Comparison of ENCODE assay signal across 8 cellular contexts in the genomic region with DNA sequence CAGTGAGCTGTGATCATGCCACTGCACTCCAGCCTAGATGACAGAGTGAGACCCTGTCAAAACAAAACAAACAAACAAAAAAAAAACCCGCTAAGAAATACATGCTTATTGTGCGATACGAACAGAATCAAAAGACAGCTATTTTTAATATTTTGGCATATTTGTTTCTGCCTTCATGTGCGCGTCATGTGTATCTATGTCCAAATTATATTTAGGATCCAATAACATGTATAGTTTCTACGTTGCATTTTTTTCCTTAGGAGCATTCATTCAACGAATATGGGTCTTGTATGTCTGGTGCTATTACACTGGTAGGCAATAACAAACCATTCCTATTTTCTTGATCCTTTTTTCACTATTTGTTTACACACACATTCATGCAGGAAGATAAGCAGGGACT. TPM values are rescaled to one million over a fixed set of nuclear protein-coding genes. Genes with fewer than 3 reads are reported as not detected.
DNase-seq lines count a peak whose midpoint lies in the region; ATAC-seq and TF ChIP-seq lines count a peak whose summit lies in the region.
"Had no signal": no experiment of that assay in that cellular context is flagged by ENCODE, and none has a peak within 500 bp of the region (broad histone marks: within the 10 kb centered on the region; RNA-seq: fewer than 3 reads in every experiment).

No MANE protein-coding gene starts in this region.

- H3K4me3 ChIP-seq in fibroblast of lung (replicated peaks in 1 of 4; ENCODE audit: control extremely low read depth in 1 of 4, insufficient read depth in 1 of 4, low read depth in 3 of 4, low read length in 4 of 4) (peak overlapping the region; percentile 65 to 91 (median 74)), rectal smooth muscle tissue (ENCODE audit: low read length) (peak overlapping the region; percentile 96)

- H3K4me1 ChIP-seq in H9 (ENCODE audit: insufficient read depth, low read length) (peaks cover 3% of the 10 kb centered on the region; the same call in 1 of the 2 replicates), fibroblast of lung (ENCODE audit: control insufficient read depth, extremely low read depth, insufficient read depth, low read length) (peaks cover 6% of the 10 kb centered on the region), rectal smooth muscle tissue (ENCODE audit: control insufficient read depth, insufficient read depth, low read length) (peaks cover 12% of the 10 kb centered on the region)

- no peak overlapping the region for H3K27ac Mint-ChIP-seq in H9

- no peak overlapping the region for H4K8ac ChIP-seq in H9 (replicated peaks; ENCODE audit: insufficient read length, low read depth, low read length)

- H3K27me3 ChIP-seq in H9 (ENCODE audit: insufficient read depth, low read length) (no peaks in the 10 kb centered on the region), fibroblast of lung (ENCODE audit: control insufficient read depth, insufficient read depth, low read length) (no peaks in the 10 kb centered on the region), rectal smooth muscle tissue (ENCODE audit: control insufficient read depth, insufficient read depth, low read length) (no peaks in the 10 kb centered on the region)
- H3K27me3 ChIP-seq: right atrium auricular region had no signal

- H4K91ac ChIP-seq in H9 (ENCODE audit: insufficient read length, low read depth, low read length), result no peak overlapping the region

- H3K27ac ChIP-seq in H9 (ENCODE audit: insufficient read length, low read depth, low read length), result no peak overlapping the region
- peak overlapping the region; percentile 94 for H3K27ac ChIP-seq in RWPE1
- no peak overlapping the region for H3K27ac ChIP-seq in fibroblast of lung (ENCODE audit: insufficient read depth, low read length)
- no peak overlapping the region for H3K27ac ChIP-seq in rectal smooth muscle tissue (ENCODE audit: low read depth, low read length)

- H3K9ac ChIP-seq in H9 (ENCODE audit: extremely low read depth, insufficient read length, low read length) (peak overlapping the region; percentile 17), fibroblast of lung (ENCODE audit: insufficient read depth, low read length) (no peak overlapping the region), rectal smooth muscle tissue (ENCODE audit: low read length) (no peak overlapping the region)

- no peak overlapping the region for H2BK20ac ChIP-seq in H9 (ENCODE audit: low read depth, low read length, poor library complexity, severe bottlenecking)

- H3K36me3 ChIP-seq in fibroblast of lung (ENCODE audit: control insufficient read depth, insufficient read depth, low read length) (peaks cover 3% of the 10 kb centered on the region), rectal smooth muscle tissue (ENCODE audit: control insufficient read depth, insufficient read depth, low read length) (peaks cover 8% of the 10 kb centered on the region)

- no peaks in the 10 kb centered on the region for H3K9me3 Mint-ChIP-seq in H9

- H3K9me3 ChIP-seq in H9 (ENCODE audit: control insufficient read depth, low read depth, low read length) (no peaks in the 10 kb centered on the region), fibroblast of lung (ENCODE audit: control insufficient read depth, insufficient read depth, low read depth, low read length) (no peaks in the 10 kb centered on the region)
- H3K9me3 ChIP-seq: right atrium auricular region had no signal

- H2AK5ac ChIP-seq in H9 (ENCODE audit: insufficient read length, low read length), result no peak overlapping the region

- H3K27me3 Mint-ChIP-seq in H9 (ENCODE audit: low read depth), result no peaks in the 10 kb centered on the region

- peaks cover 4% of the 10 kb centered on the region for H3K23me2 ChIP-seq in H9 (ENCODE audit: insufficient read length, low read depth, low read length, poor library complexity, severe bottlenecking)

- peaks cover 48 to 55% of the 10 kb centered on the region in 2 experiments for H3K4me1 Mint-ChIP-seq in H9

- H3K14ac ChIP-seq in H9 (ENCODE audit: insufficient read depth, low read length), result no peak overlapping the region

- H3K23ac ChIP-seq in H9 (ENCODE audit: insufficient read length, low read depth, low read length), result no peak overlapping the region

- H2AFZ ChIP-seq in H9 (ENCODE audit: low read length) (no peak overlapping the region), fibroblast of lung (ENCODE audit: low read length) (no peak overlapping the region)

- peaks cover 21 to 27% (median 25%) of the 10 kb centered on the region in 3 experiments for H3K36me3 Mint-ChIP-seq in H9 (ENCODE audit: insufficient read depth in 1 of 3, low read depth in 3 of 3)

- H3K4me2 ChIP-seq in H9 (ENCODE audit: insufficient read depth, insufficient read length, low read length) (peak overlapping the region; percentile 50), fibroblast of lung (ENCODE audit: extremely low read depth, insufficient read depth, low read length) (peak overlapping the region; percentile 78)

- peak overlapping the region; percentile 99 for H3K4me3 Mint-ChIP-seq in H9

- H3T11ph ChIP-seq in H9 (ENCODE audit: low read length), result no peak overlapping the region

- no peak for ATAC-seq in GM19023 (IDR thresholded peaks at IDR 0.05; ENCODE audit: unreplicated experiment)

- no CpG with 5 or more reads among the region's 7 CpGs for WGBS in H9 (ENCODE audit: extremely low coverage, insufficient read length, low lambda C conversion rate)

- no peak overlapping the region for H3K18ac ChIP-seq in H9 (ENCODE audit: insufficient read length, low read depth, low read length)

- H3K79me1 ChIP-seq in H9 (ENCODE audit: insufficient read depth, low read depth, low read length, poor library complexity, severe bottlenecking), result peaks cover 5% of the 10 kb centered on the region

- DNase-seq in H9, result no peak
- no peak for DNase-seq in RWPE1 (ENCODE audit: low spot score)
- DNase-seq in fibroblast of lung (ENCODE audit: low read depth in 2 of 2), result no peak
- DNase-seq in putamen (ENCODE audit: low spot score), result no peak
- no peak for DNase-seq in NCI-H187 (lab: John Stamatoyannopoulos, UW)

- POLR2A ChIA-PET in RWPE1 (lab: Yijun Ruan, JAX; ENCODE audit: low non-redundant PET), result no interaction called here

- no peak overlapping the region for H3K56ac ChIP-seq in H9 (ENCODE audit: insufficient read length, low read depth, low read length)

- TF ChIP-seq CTCF in H9 (conservative IDR thresholded peaks at IDR 0.05) (no peak), RWPE1 (conservative IDR thresholded peaks at IDR 0.05; ENCODE audit: low read depth) (no peak), fibroblast of lung (conservative IDR thresholded peaks at IDR 0.05 in 1 of 2, IDR thresholded peaks at IDR 0.05 in 1 of 2; ENCODE audit: low read depth in 1 of 2, low read length in 2 of 2) (no peak)

- no peak overlapping the region for H3K4ac ChIP-seq in H9 (ENCODE audit: low read depth, low read length)

- no peak overlapping the region for H2BK120ac ChIP-seq in H9 (ENCODE audit: low read depth, low read length, poor library complexity, severe bottlenecking)

- no peak overlapping the region for H4K5ac ChIP-seq in H9 (ENCODE audit: insufficient read length, low read depth, low read length)

- no peak overlapping the region for H2BK5ac ChIP-seq in H9 (ENCODE audit: insufficient read length, low read length)

- no peak overlapping the region for H2BK15ac ChIP-seq in H9 (ENCODE audit: low read depth, low read length)

- CTCF ChIA-PET in RWPE1 (lab: Yijun Ruan, JAX), result no interaction called here

- H3K79me2 ChIP-seq in H9 (ENCODE audit: insufficient read depth, low read length) (peaks cover 52% of the 10 kb centered on the region; the same call in 1 of the 2 replicates), fibroblast of lung (ENCODE audit: control insufficient read depth, insufficient read depth, low read length) (peaks cover 51% of the 10 kb centered on the region)

- H2BK12ac ChIP-seq in H9 (ENCODE audit: insufficient read length, low read depth, low read length), result no peak overlapping the region

- no peaks in the 10 kb centered on the region for H4K20me1 ChIP-seq in H9 (ENCODE audit: control insufficient read depth, insufficient read depth, insufficient read length)
- H4K20me1 ChIP-seq in fibroblast of lung (ENCODE audit: control insufficient read depth, extremely low read depth, insufficient read depth, low read length), result peaks cover 5% of the 10 kb centered on the region

RNA-seq across cellular contexts. Expression of a gene that starts 1.8 kb away (rescaled TPM):
- total RNA-seq in H9 (2021), result 89.2 and 90.0 TPM in 2 replicates
- total RNA-seq in fibroblast of lung, result 159 and 294 TPM in 2 replicates
- polyA plus RNA-seq in fibroblast of lung, result 113 and 198 TPM in 2 replicates
- 62.2 and 95.5 TPM in 2 replicates for polyA plus RNA-seq in fibroblast of lung (2012)
- polyA minus RNA-seq in fibroblast of lung (ENCODE audit: low replicate concordance), result 14.5 and 14.8 TPM in 2 replicates
